In the genomic region with DNA sequence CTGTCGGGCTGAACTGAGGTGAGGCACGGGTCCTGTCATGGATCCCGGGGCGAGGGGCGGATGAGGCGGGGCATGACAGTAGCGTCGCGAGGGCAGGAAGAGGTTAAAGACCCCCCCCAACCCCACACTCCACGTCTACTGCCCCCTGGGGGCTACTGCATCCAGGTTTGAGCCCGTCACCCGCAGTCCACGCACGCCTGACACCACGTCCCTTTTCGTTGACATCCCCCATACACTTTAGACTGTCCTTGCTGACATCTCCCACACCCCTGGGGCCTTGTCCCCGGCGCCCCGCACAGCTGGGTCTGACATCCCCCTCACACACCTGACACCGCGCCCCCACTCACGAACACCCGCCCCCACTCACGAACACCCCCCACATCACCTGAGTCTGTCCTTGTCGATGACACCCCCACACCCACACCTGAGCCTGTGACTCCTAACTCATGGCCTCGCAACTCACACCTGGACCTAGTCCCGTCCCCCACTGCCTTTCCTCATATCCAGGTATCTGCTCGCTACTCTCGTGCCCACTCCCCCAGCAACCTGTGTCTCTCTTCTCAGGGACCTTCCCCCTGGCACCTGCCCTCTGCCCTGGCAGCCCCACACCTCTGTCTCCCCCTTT, we compare ENCODE assay signal across 8 cellular contexts. TPM values are rescaled to one million over a fixed set of nuclear protein-coding genes. Genes with fewer than 3 reads are reported as not detected.
A peak's percentile ranks its signal among the peaks of the same experiment; 100 is the strongest.
DNase-seq lines count a peak whose midpoint lies in the region; ATAC-seq lines count a peak whose summit lies in the region.

No MANE protein-coding gene starts in this region.

- H3K4me3 ChIP-seq in HUES6 (ENCODE audit: low read depth, low read length), result peak overlapping the region; percentile 63
- H3K4me3 ChIP-seq in iPS-18a (ENCODE audit: low read length), result peak overlapping the region; percentile 70
- H3K4me3 ChIP-seq in subcutaneous abdominal adipose tissue (ENCODE audit: low read depth in 1 of 5, low read length in 5 of 5), result peak overlapping the region; percentile 79 to 94 (median 89)

- H3K9me3 ChIP-seq in HUES6 (ENCODE audit: control insufficient read depth, insufficient read depth, low read depth, low read length) (no peaks in the 10 kb centered on the region), iPS-18a (ENCODE audit: control insufficient read depth, low read depth, low read length) (no peaks in the 10 kb centered on the region), subcutaneous abdominal adipose tissue (ENCODE audit: control insufficient read depth in 5 of 5, low read length in 5 of 5) (no peaks in the 10 kb centered on the region)

- peak; percentile 66 for DNase-seq in NCI-H2171 treated with DMSO at 0.1 percent for 48 hours (lab: John Stamatoyannopoulos, UW)
- DNase-seq in NCI-H2171 (lab: John Stamatoyannopoulos, UW), result no peak
- no peak for DNase-seq in activated naive CD4-positive, alpha-beta T cell treated with anti-CD3 and anti-CD28 coated beads, Interleukin-2, amount 50 U/mL, for 72 hours (ENCODE audit: low spot score in 2 of 2)
- no peak for DNase-seq in UCSD-AML1 (lab: John Stamatoyannopoulos, UW; ENCODE audit: unreplicated experiment)
- no peak for DNase-seq in hippocampal formation (lab: John Stamatoyannopoulos, UW)

- peak in 1 of 2 donors; percentile 41 for ATAC-seq in activated naive CD4-positive, alpha-beta T cell treated with anti-CD3 and anti-CD28 coated beads, Interleukin-2, amount 50 U/mL, for 72 hours

- H3K36me3 Mint-ChIP-seq in activated naive CD4-positive, alpha-beta T cell treated with anti-CD3 and anti-CD28 coated beads, Interleukin-2, amount 50 U/mL, for 72 hours, result no peaks in the 10 kb centered on the region

- H3K4me1 ChIP-seq in HUES6 (ENCODE audit: control insufficient read depth, insufficient read depth, low read length) (peaks cover 23% of the 10 kb centered on the region), iPS-18a (ENCODE audit: control insufficient read depth, low read depth, low read length) (peaks cover 8% of the 10 kb centered on the region), subcutaneous abdominal adipose tissue (ENCODE audit: control insufficient read depth in 5 of 5, insufficient read depth in 5 of 5, low read length in 5 of 5) (peaks cover 7 to 63% (median 55%) of the 10 kb centered on the region in 5 donors)

- no peaks in the 10 kb centered on the region for H3K9me3 Mint-ChIP-seq in activated naive CD4-positive, alpha-beta T cell treated with anti-CD3 and anti-CD28 coated beads, Interleukin-2, amount 50 U/mL, for 72 hours

- peak overlapping the region; percentile 85 to 87 for H3K27ac Mint-ChIP-seq in activated naive CD4-positive, alpha-beta T cell treated with anti-CD3 and anti-CD28 coated beads, Interleukin-2, amount 50 U/mL, for 72 hours

- no peak overlapping the region for H3K27ac ChIP-seq in HUES6 (ENCODE audit: low read depth, low read length)
- no peak overlapping the region for H3K27ac ChIP-seq in iPS-18a (ENCODE audit: low read length)
- H3K27ac ChIP-seq in subcutaneous abdominal adipose tissue (ENCODE audit: low read depth, low read length), result peak overlapping the region; percentile 44

- H3K36me3 ChIP-seq in HUES6 (ENCODE audit: control insufficient read depth, insufficient read depth, low read length) (peaks cover 10% of the 10 kb centered on the region; the same call in 1 of the 2 replicates), iPS-18a (ENCODE audit: control insufficient read depth, low read depth, low read length) (peaks cover 3% of the 10 kb centered on the region), subcutaneous abdominal adipose tissue (ENCODE audit: control insufficient read depth in 5 of 5, insufficient read depth in 5 of 5, low read length in 5 of 5) (peaks cover 0 to 3% (median 2%) of the 10 kb centered on the region in 5 donors)

- peaks cover 29% of the 10 kb centered on the region for H3K27me3 ChIP-seq in HUES6 (ENCODE audit: control insufficient read depth, insufficient read depth, low read length)
- H3K27me3 ChIP-seq in iPS-18a (ENCODE audit: control insufficient read depth, insufficient read depth, low read length), result peaks cover 55% of the 10 kb centered on the region
- H3K27me3 ChIP-seq in subcutaneous abdominal adipose tissue (ENCODE audit: control insufficient read depth in 5 of 5, insufficient read depth in 4 of 5, low read length in 5 of 5), result no peaks in the 10 kb centered on the region

- no peak overlapping the region for H3K9ac ChIP-seq in HUES6 (ENCODE audit: low read length)
- no peak overlapping the region for H3K9ac ChIP-seq in iPS-18a (ENCODE audit: low read length)
- peak overlapping the region; percentile 4 to 88 (median 78) for H3K9ac ChIP-seq in subcutaneous abdominal adipose tissue (ENCODE audit: low read length in 5 of 5)

RNA-seq across cellular contexts. Expression of gene SLC25A42, which starts 0.4 kb away (rescaled TPM):
- total RNA-seq in activated naive CD4-positive, alpha-beta T cell treated with anti-CD3 and anti-CD28 coated beads, Interleukin-2, amount 50 U/mL, for 72 hours, result 10 to 100 TPM; 15.1 to 19.2 TPM

RNA-seq across cellular contexts. Expression of gene ARMC6, which starts 30.8 kb away (rescaled TPM):
- 10 to 100 TPM; 22.4 to 34.8 TPM for total RNA-seq in activated naive CD4-positive, alpha-beta T cell treated with anti-CD3 and anti-CD28 coated beads, Interleukin-2, amount 50 U/mL, for 72 hours

RNA-seq across cellular contexts. Expression of gene SUGP2, which starts 30.9 kb away (rescaled TPM):
- 100 to 1,000 TPM; 119 to 248 TPM for total RNA-seq in activated naive CD4-positive, alpha-beta T cell treated with anti-CD3 and anti-CD28 coated beads, Interleukin-2, amount 50 U/mL, for 72 hours

Comparison
In these comparisons a context has a peak if more than half of its experiments do, and no peak if none do; other contexts are left out.
1. H3K9ac ChIP-seq: peak in subcutaneous abdominal adipose tissue (5 of 5); none in HUES6 (single experiment) and iPS-18a (single experiment).
2. Peak in every context shown above with its lines, with median percentiles within 50 percentile points of each other: H3K4me3 ChIP-seq.